Comparison of ENCODE assay signal across 1 cellular context in genomic region chr6:149960488-149960887, GRCh38.
TF ChIP-seq lines count a peak whose summit lies in the region.

No MANE protein-coding gene starts in this region.

TF ChIP-seq in endothelial cell of umbilical vein, 7 proteins besides CTCF, POLR2A, EP300 and RAD21:
- TF ChIP-seq EZH2 (IDR thresholded peaks at IDR 0.05; ENCODE audit: borderline replicate concordance, low read depth, low read length, severe bottlenecking): peak; percentile 30
- TF ChIP-seq GATA2 (IDR thresholded peaks at IDR 0.05; ENCODE audit: insufficient read depth, insufficient read length, low read depth, low read length): no peak
- TF ChIP-seq FOS (IDR thresholded peaks at IDR 0.05; ENCODE audit: borderline replicate concordance, insufficient read depth, low read length): no peak
